In genomic region chr18:34929336-34929780, GRCh38 we compare ENCODE assay signal across 10 cellular contexts.
DNase-seq lines count a peak whose midpoint lies in the region; ATAC-seq, FAIRE-seq and TF ChIP-seq lines count a peak whose summit lies in the region.
"Had no signal": no experiment of that assay in that cellular context is flagged by ENCODE, and none has a peak within 500 bp of the region (broad histone marks: within the 10 kb centered on the region; RNA-seq: fewer than 3 reads in every experiment).

No MANE protein-coding gene starts in this region.

- no peak for FAIRE-seq in bronchial epithelial cell (lab: Jason Lieb, UNC)

- H3K4me3 ChIP-seq in bronchial epithelial cell (ENCODE audit: low read depth, low read length) = no peak overlapping the region

- peak; percentile 62 for ATAC-seq in omental fat pad (ENCODE audit: low FRiP score)
- ATAC-seq in GM21786 (IDR thresholded peaks at IDR 0.05; ENCODE audit: unreplicated experiment) = no peak
- ATAC-seq: WTC11 had no signal

- no peaks in the 10 kb centered on the region for H3K27me3 ChIP-seq in bronchial epithelial cell (ENCODE audit: control insufficient read depth, insufficient read depth, low read length)

- DNase-seq in Daoy (ENCODE audit: low read depth) = peak; percentile 51
- peak; percentile 53 for DNase-seq in NCI-H460 (ENCODE audit: extremely low read depth, low read depth)
- DNase-seq in bronchial epithelial cell (ENCODE audit: low read depth) = peak; percentile 75
- DNase-seq in omental fat pad (ENCODE audit: low spot score) = no peak
- DNase-seq in stimulated activated CD4-positive, alpha-beta T cell treated with anti-CD3 and anti-CD28 coated beads, Interleukin-2, amount 100 ng/mL, for 48 hours = no peak
- no peak for DNase-seq in stimulated activated CD4-positive, alpha-beta T cell treated with anti-CD3 and anti-CD28 coated beads, Interleukin-4, amount 100 ng/mL, for 4 hours
- no peak for DNase-seq in NK-92 (lab: John Stamatoyannopoulos, UW; ENCODE audit: unreplicated experiment)
- DNase-seq: NCI-H526 had no signal

- no peaks in the 10 kb centered on the region for H3K36me3 ChIP-seq in bronchial epithelial cell (ENCODE audit: control insufficient read depth, insufficient read depth, low read length)

- TF ChIP-seq CTCF in bronchial epithelial cell (IDR thresholded peaks at IDR 0.05; ENCODE audit: insufficient read depth, low read length, severe bottlenecking) (no peak), omental fat pad (IDR thresholded peaks at IDR 0.05) (no peak)

Comparison
In these comparisons a context has a peak if more than half of its experiments do, and no peak if none do; other contexts are left out.
1. DNase-seq: peak in Daoy (single experiment), NCI-H460 (single experiment) and bronchial epithelial cell (single experiment); none in omental fat pad (single experiment), stimulated activated CD4-positive, alpha-beta T cell treated with anti-CD3 and anti-CD28 coated beads, Interleukin-2, amount 100 ng/mL, for 48 hours (0 of 2), stimulated activated CD4-positive, alpha-beta T cell treated with anti-CD3 and anti-CD28 coated beads, Interleukin-4, amount 100 ng/mL, for 4 hours (0 of 2) and NK-92 (single experiment).